ENCODE assay signal across 9 cellular contexts in genomic region chr1:160637821-160638539, GRCh38. TPM values are rescaled to one million over a fixed set of nuclear protein-coding genes. Genes with fewer than 3 reads are reported as not detected.
DNase-seq lines count a peak whose midpoint lies in the region; ATAC-seq, FAIRE-seq and TF ChIP-seq lines count a peak whose summit lies in the region.
"Had no signal": no experiment of that assay in that cellular context is flagged by ENCODE, and none has a peak within 500 bp of the region (broad histone marks: within the 10 kb centered on the region; RNA-seq: fewer than 3 reads in every experiment).

No MANE protein-coding gene starts in this region.

- no peak for TF ChIP-seq CTCF in brain microvascular endothelial cell (IDR thresholded peaks at IDR 0.05; ENCODE audit: low read depth, low read length, missing control alignments)

- H3K36me3 Mint-ChIP-seq in activated CD4-positive, alpha-beta T cell treated with anti-CD3 and anti-CD28 coated beads, Interleukin-2, amount 10 ng/mL, durations not matched to agents 7 days and 5 days (ENCODE audit: low read depth) = peaks cover 89% of the 10 kb centered on the region
- peaks cover 100% of the 10 kb centered on the region for H3K36me3 Mint-ChIP-seq in stimulated activated effector memory CD8-positive, alpha-beta T cell treated with anti-CD3 and anti-CD28 coated beads, Interleukin-12 subunit alpha, Interleukin-12 subunit beta, amount 100 ng/mL, for 72 hours

- in situ Hi-C loops in brain microvascular endothelial cell (cut with HindIII; ENCODE audit: low pct_ligation_motif_present, low sequenced_read_pairs) = no loop called here

- H3K4me3 Mint-ChIP-seq in activated CD4-positive, alpha-beta T cell treated with anti-CD3 and anti-CD28 coated beads, Interleukin-2, amount 10 ng/mL, durations not matched to agents 7 days and 5 days = peak overlapping the region; percentile 71
- H3K4me3 Mint-ChIP-seq in stimulated activated effector memory CD8-positive, alpha-beta T cell treated with anti-CD3 and anti-CD28 coated beads, Interleukin-12 subunit alpha, Interleukin-12 subunit beta, amount 100 ng/mL, for 72 hours = peak overlapping the region; percentile 76

- CTCF ChIA-PET in activated CD4-positive, alpha-beta T cell treated with anti-CD3 and anti-CD28 coated beads, Interleukin-2, amount 10 ng/mL, durations not matched to agents 7 days and 5 days (lab: Charles Lee) = interaction anchor here (0.8 to 1.6 kb wide), 2 partner anchors 10 to 43 kb away, joined by 3 to 4 read pairs; no protein-coding TSS in a partner anchor

- H3K27ac Mint-ChIP-seq in activated CD4-positive, alpha-beta T cell treated with anti-CD3 and anti-CD28 coated beads, Interleukin-2, amount 10 ng/mL, durations not matched to agents 7 days and 5 days = peak overlapping the region; percentile 94
- H3K27ac Mint-ChIP-seq in stimulated activated effector memory CD8-positive, alpha-beta T cell treated with anti-CD3 and anti-CD28 coated beads, Interleukin-12 subunit alpha, Interleukin-12 subunit beta, amount 100 ng/mL, for 72 hours = peak overlapping the region; percentile 98

- FAIRE-seq in HTR-8/SVneo (lab: Jason Lieb, UNC) = no peak
- FAIRE-seq: frontal cortex had no signal

- no peak overlapping the region for H3K27ac ChIP-seq in brain microvascular endothelial cell

- DNase-seq in activated CD4-positive, alpha-beta T cell treated with anti-CD3 and anti-CD28 coated beads, Interleukin-2, amount 10 ng/mL, durations not matched to agents 7 days and 5 days = peak; percentile 74
- DNase-seq in activated CD4-positive, alpha-beta T cell treated with anti-CD3 and anti-CD28 coated beads for 1 hour = no peak
- DNase-seq in HTR-8/SVneo (ENCODE audit: insufficient read length, low spot score) (peak; percentile 23), brain microvascular endothelial cell (peak; percentile 3), NOMO-1 treated with DMSO at 0.1 percent for 48 hours (lab: John Stamatoyannopoulos, UW; ENCODE audit: unreplicated experiment) (no peak), iPS-NIHi7 (ENCODE audit: extremely low spot score) (no peak)
- DNase-seq in stimulated activated effector memory CD8-positive, alpha-beta T cell treated with anti-CD3 and anti-CD28 coated beads, Interleukin-12 subunit alpha, Interleukin-12 subunit beta, amount 100 ng/mL, for 72 hours (ENCODE audit: low spot score in 2 of 2) = peak in 1 of 2 donors; percentile 75

- no peaks in the 10 kb centered on the region for H3K27me3 ChIP-seq in brain microvascular endothelial cell (replicated peaks)

- H3K36me3 ChIP-seq in brain microvascular endothelial cell (replicated peaks) = no peaks in the 10 kb centered on the region

- H3K27me3 Mint-ChIP-seq in activated CD4-positive, alpha-beta T cell treated with anti-CD3 and anti-CD28 coated beads, Interleukin-2, amount 10 ng/mL, durations not matched to agents 7 days and 5 days = no peaks in the 10 kb centered on the region

- peaks cover 94% of the 10 kb centered on the region for H3K4me1 Mint-ChIP-seq in activated CD4-positive, alpha-beta T cell treated with anti-CD3 and anti-CD28 coated beads, Interleukin-2, amount 10 ng/mL, durations not matched to agents 7 days and 5 days
- peaks cover 90% of the 10 kb centered on the region for H3K4me1 Mint-ChIP-seq in stimulated activated effector memory CD8-positive, alpha-beta T cell treated with anti-CD3 and anti-CD28 coated beads, Interleukin-12 subunit alpha, Interleukin-12 subunit beta, amount 100 ng/mL, for 72 hours

- peak; percentile 65 for ATAC-seq in stimulated activated effector memory CD8-positive, alpha-beta T cell treated with anti-CD3 and anti-CD28 coated beads, Interleukin-12 subunit alpha, Interleukin-12 subunit beta, amount 100 ng/mL, for 72 hours
- ATAC-seq in HG03045 (IDR thresholded peaks at IDR 0.05; ENCODE audit: unreplicated experiment) = no peak

- POLR2A ChIA-PET in activated CD4-positive, alpha-beta T cell treated with anti-CD3 and anti-CD28 coated beads, Interleukin-2, amount 10 ng/mL, durations not matched to agents 7 days and 5 days (lab: Charles Lee) = no interaction called here

- H3K9me3 Mint-ChIP-seq in activated CD4-positive, alpha-beta T cell treated with anti-CD3 and anti-CD28 coated beads, Interleukin-2, amount 10 ng/mL, durations not matched to agents 7 days and 5 days = no peaks in the 10 kb centered on the region
- H3K9me3 Mint-ChIP-seq in stimulated activated effector memory CD8-positive, alpha-beta T cell treated with anti-CD3 and anti-CD28 coated beads, Interleukin-12 subunit alpha, Interleukin-12 subunit beta, amount 100 ng/mL, for 72 hours = no peaks in the 10 kb centered on the region

- H3K4me3 ChIP-seq in brain microvascular endothelial cell (ENCODE audit: low read depth, low read length) = no peak overlapping the region

RNA-seq across cellular contexts. Expression of gene SLAMF1, which starts 8.9 kb away (rescaled TPM):
- 10 to 100 TPM; 70.4 to 70.6 TPM for total RNA-seq in activated CD4-positive, alpha-beta T cell treated with anti-CD3 and anti-CD28 coated beads, Interleukin-2, amount 10 ng/mL, durations not matched to agents 7 days and 5 days
- total RNA-seq: frontal cortex had no signal

RNA-seq across cellular contexts. Expression of gene CD84, which starts 58.7 kb away (rescaled TPM):
- total RNA-seq in activated CD4-positive, alpha-beta T cell treated with anti-CD3 and anti-CD28 coated beads, Interleukin-2, amount 10 ng/mL, durations not matched to agents 7 days and 5 days = 10 to 100 TPM; 14.7 to 16.2 TPM

Comparison
In these comparisons a context has a peak if more than half of its experiments do, and no peak if none do; other contexts are left out.
1. DNase-seq: peak in activated CD4-positive, alpha-beta T cell treated with anti-CD3 and anti-CD28 coated beads, Interleukin-2, amount 10 ng/mL, durations not matched to agents 7 days and 5 days (single experiment), HTR-8/SVneo (single experiment) and brain microvascular endothelial cell (single experiment); none in activated CD4-positive, alpha-beta T cell treated with anti-CD3 and anti-CD28 coated beads for 1 hour (single experiment), NOMO-1 treated with DMSO at 0.1 percent for 48 hours (single experiment) and iPS-NIHi7 (single experiment).